In the genomic region with DNA sequence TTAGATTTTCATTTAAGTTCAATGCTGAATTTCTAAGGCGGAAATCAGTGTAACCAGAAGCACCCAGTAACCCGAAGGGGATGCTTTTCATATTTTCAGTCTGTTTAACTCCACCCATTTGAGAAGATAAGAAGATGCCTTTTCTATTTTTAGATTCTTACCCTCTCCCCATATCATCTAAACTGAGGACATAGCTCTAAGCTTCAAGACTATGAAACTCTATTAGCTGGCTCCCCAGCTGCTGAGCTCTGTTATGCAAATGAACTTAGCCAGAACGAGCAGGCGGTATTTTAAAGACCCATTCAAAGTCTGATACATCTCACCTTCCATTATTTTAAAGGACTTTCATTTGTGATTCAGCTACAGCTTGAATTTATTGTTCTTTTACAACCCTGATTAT, we compare ENCODE assay signal across 8 cellular contexts. TPM values are rescaled to one million over a fixed set of nuclear protein-coding genes. Genes with fewer than 3 reads are reported as not detected.
DNase-seq lines count a peak whose midpoint lies in the region; ATAC-seq and TF ChIP-seq lines count a peak whose summit lies in the region.

No MANE protein-coding gene starts in this region.

- H3K27me3 ChIP-seq in colonic mucosa: no peaks in the 10 kb centered on the region
- H3K27me3 ChIP-seq in prostate gland (replicated peaks; ENCODE audit: insufficient read depth): no peaks in the 10 kb centered on the region

- TF ChIP-seq POLR2A in prostate gland (IDR thresholded peaks at IDR 0.05): no peak

- H3K27ac ChIP-seq in colonic mucosa (peak overlapping the region; percentile 31), prostate gland (peak overlapping the region; percentile 31 to 53)

- peak; percentile 69 for ATAC-seq in GM21381 (IDR thresholded peaks at IDR 0.05; ENCODE audit: unreplicated experiment)
- ATAC-seq in HG03521 (IDR thresholded peaks at IDR 0.05; ENCODE audit: unreplicated experiment): peak; percentile 85

- H3K36me3 ChIP-seq in colonic mucosa (no peaks in the 10 kb centered on the region), prostate gland (no peaks in the 10 kb centered on the region)

- H3K4me3 ChIP-seq in colonic mucosa (no peak overlapping the region), prostate gland (no peak overlapping the region)

- 43% methylated on average over 4 of the region's 4 CpGs for WGBS in prostate gland

- intact Hi-C loops in colonic mucosa (cut with DNase I) (no loop called here), prostate gland (cut with DNase I) (loop anchor here (10.0 kb wide), 1 partner anchor 240 kb away; no protein-coding TSS in a partner anchor)

- POLR2A ChIA-PET in GM10248 (lab: Yijun Ruan, JAX): interaction anchor here (0.7 to 1.0 kb wide), 2 partner anchors 11 to 16 kb away, joined by 5 to 7 read pairs; a partner anchor contains a TSS

- DNase-seq in GM10248 (ENCODE audit: extremely low spot score) (peak; percentile 79), colonic mucosa (no peak), prostate gland (ENCODE audit: low spot score) (no peak), NCI-H2107 (lab: John Stamatoyannopoulos, UW) (no peak), SHP77 treated with DMSO at 0.1 percent for 48 hours (lab: John Stamatoyannopoulos, UW) (no peak)
- no peak for DNase-seq in activated CD4-positive, alpha-beta T cell treated with anti-CD3 and anti-CD28 coated beads, Interleukin-2, amount 50 U/mL, for 48 hours

- CTCF ChIA-PET in GM10248 (lab: Yijun Ruan, JAX): interaction anchor here (0.9 to 3.9 kb wide), 16 partner anchors 10 to 240 kb away, joined by 3 to 20 read pairs (median 4); a partner anchor contains a TSS

- peak overlapping the region in 1 of 2 donors; percentile 21 for H3K9ac ChIP-seq in colonic mucosa (ENCODE audit: low read depth in 2 of 2, low read length in 2 of 2)

- no peaks in the 10 kb centered on the region for H3K9me3 ChIP-seq in colonic mucosa
- no peaks in the 10 kb centered on the region for H3K9me3 ChIP-seq in prostate gland

- H3K4me1 ChIP-seq in colonic mucosa (no peaks in the 10 kb centered on the region), prostate gland (replicated peaks) (peaks cover 21% of the 10 kb centered on the region)

- no peak for TF ChIP-seq CTCF in GM10248 (IDR thresholded peaks at IDR 0.05; ENCODE audit: control extremely low read depth, extremely low read depth, low read depth, missing control alignments)
- TF ChIP-seq CTCF in colonic mucosa (IDR thresholded peaks at IDR 0.05): no peak
- TF ChIP-seq CTCF in prostate gland (IDR thresholded peaks at IDR 0.05): no peak

RNA-seq across cellular contexts. Expression of a gene that starts 16.5 kb away (rescaled TPM):
- total RNA-seq in colonic mucosa: 10 to 100 TPM in 1 of 2 donors, 1 to 10 TPM in 1; 7.2 to 37.3 TPM
- total RNA-seq in prostate gland: 10 to 100 TPM; 38.5 to 75.5 TPM
